Comparison of ENCODE assay signal across 9 cellular contexts in genomic region chr7:98157761-98158160, GRCh38. TPM values are rescaled to one million over a fixed set of nuclear protein-coding genes. Genes with fewer than 3 reads are reported as not detected.
"Had no signal": no experiment of that assay in that cellular context is flagged by ENCODE, and none has a peak within 500 bp of the region (broad histone marks: within the 10 kb centered on the region; RNA-seq: fewer than 3 reads in every experiment).

No MANE protein-coding gene starts in this region.

- H3K4me3 ChIP-seq: GM23338, K562 had no signal

- H3K27me3 Mint-ChIP-seq: IgD-negative memory B cell had no signal

- ATAC-seq: GM23338, HepG2, K562 had no signal

- H2AFZ ChIP-seq: GM23338 had no signal

- H3K4me3 Mint-ChIP-seq: GM23338, H9, HFFc6, IgD-negative memory B cell had no signal

- H3K4me1 Mint-ChIP-seq: GM23338 had no signal

- H3K9me3 Mint-ChIP-seq: GM23338, H9, HFFc6, IgD-negative memory B cell had no signal

- DNase-seq: H9, HCEC 1CT, HFFc6 had no signal

- H3K27ac Mint-ChIP-seq: GM23338, HFFc6, IgD-negative memory B cell had no signal

- H3K27ac ChIP-seq: HL-60 had no signal

- H3K4me2 ChIP-seq: GM23338 had no signal

RNA-seq across cellular contexts. Expression of gene BHLHA15, which starts 53.5 kb away (rescaled TPM):
- total RNA-seq: HT1080 had no signal
